Comparison of ENCODE assay signal across 8 cellular contexts in genomic region chr16:29159586-29159985, GRCh38.
DNase-seq lines count a peak whose midpoint lies in the region; ATAC-seq and TF ChIP-seq lines count a peak whose summit lies in the region.
"Not testable (repeated sequence)": the region's sequence is repeated elsewhere in the genome, so short reads cannot be mapped to it uniquely, and the experiment has no call there.

No MANE protein-coding gene starts in this region.

- H3K79me1 ChIP-seq in mesenchymal stem cell (replicated peaks; ENCODE audit: low read length, poor library complexity, severe bottlenecking): not testable (repeated sequence)

- H2BK15ac ChIP-seq in mesenchymal stem cell (ENCODE audit: low read depth, poor library complexity, severe bottlenecking): not testable (repeated sequence)

- WGBS in mesenchymal stem cell: 97% methylated on average over 9 of the region's 14 CpGs
- WGBS in testis, 2 donors: 41 to 64% methylated on average over 14 of the region's 14 CpGs

- not testable (repeated sequence) for H3K36me3 ChIP-seq in mesenchymal stem cell (ENCODE audit: control insufficient read depth in 1 of 2, insufficient read depth in 2 of 2, low read depth in 1 of 2, low read length in 2 of 2); testis (ENCODE audit: low read depth, missing control alignments)
- peaks cover 11% of the 10 kb centered on the region for H3K36me3 ChIP-seq in neutrophil

- H3K4me3 ChIP-seq in fibroblast of the aortic adventitia (ENCODE audit: low read depth, low read length); mesenchymal stem cell (ENCODE audit: insufficient read depth in 1 of 2, low read depth in 1 of 2, low read length in 2 of 2); neutrophil (ENCODE audit: low read depth in 1 of 2, low read length in 1 of 2); testis: not testable (repeated sequence)

- H4K8ac ChIP-seq in mesenchymal stem cell (ENCODE audit: low read length): not testable (repeated sequence)

- H3K27ac Mint-ChIP-seq in T-helper 17 cell: peak overlapping the region; percentile 16

- DNase-seq in DMS 273 (lab: John Stamatoyannopoulos, UW; ENCODE audit: unreplicated experiment): peak; percentile 42
- DNase-seq in T-helper 17 cell, testis: not testable (repeated sequence)
- DNase-seq in astrocyte of the hippocampus (ENCODE audit: low read depth, low spot score): peak; percentile 42
- peak; percentile 72 for DNase-seq in fibroblast of the aortic adventitia (ENCODE audit: low read depth)
- DNase-seq in left ventricle myocardium superior: peak; percentile 29
- DNase-seq in mesenchymal stem cell: peak; percentile 38

- not testable (repeated sequence) for H3K27me3 Mint-ChIP-seq in T-helper 17 cell

- H2BK120ac ChIP-seq in mesenchymal stem cell (ENCODE audit: low read depth, low read length): not testable (repeated sequence)

- H3K27ac ChIP-seq in mesenchymal stem cell (ENCODE audit: low read length, poor library complexity, severe bottlenecking): not testable (repeated sequence)
- H3K27ac ChIP-seq in neutrophil (peak overlapping the region; percentile 42), testis (peak overlapping the region; percentile 50 to 68)

- H3K14ac ChIP-seq in mesenchymal stem cell (ENCODE audit: low read length in 2 of 2): not testable (repeated sequence)

- not testable (repeated sequence) for H3K4ac ChIP-seq in mesenchymal stem cell (ENCODE audit: low read depth in 1 of 2, low read length in 2 of 2)

- H3K36me3 Mint-ChIP-seq in T-helper 17 cell (ENCODE audit: low read depth): not testable (repeated sequence)

- H2AFZ ChIP-seq in mesenchymal stem cell (ENCODE audit: low read depth, low read length): not testable (repeated sequence)

- ATAC-seq in T-helper 17 cell, left ventricle myocardium superior: not testable (repeated sequence)

- H3K23ac ChIP-seq in mesenchymal stem cell (ENCODE audit: low read length in 2 of 2): not testable (repeated sequence)

- H2AK5ac ChIP-seq in mesenchymal stem cell (ENCODE audit: low read length, severe bottlenecking): not testable (repeated sequence)

- H3K4me3 Mint-ChIP-seq in T-helper 17 cell: not testable (repeated sequence)

- not testable (repeated sequence) for TF ChIP-seq POLR2A in testis (IDR thresholded peaks at IDR 0.05)

- not testable (repeated sequence) for H3K18ac ChIP-seq in mesenchymal stem cell (ENCODE audit: low read depth in 1 of 2, low read length in 2 of 2)

- not testable (repeated sequence) for H3K9me3 ChIP-seq in T-helper 17 cell (ENCODE audit: control insufficient read depth, low read length, poor library complexity, severe bottlenecking); mesenchymal stem cell (ENCODE audit: control insufficient read depth, low read length); neutrophil; testis

- H4K91ac ChIP-seq in mesenchymal stem cell (ENCODE audit: low read length): not testable (repeated sequence)

- not testable (repeated sequence) for H2BK5ac ChIP-seq in mesenchymal stem cell (ENCODE audit: low read depth, low read length, poor library complexity, severe bottlenecking)

- intact Hi-C loops in left ventricle myocardium superior (cut with micrococcal nuclease); testis (cut with DNase I; ENCODE audit: low total_unique reads): not testable (repeated sequence)

- not testable (repeated sequence) for H3K4me2 ChIP-seq in mesenchymal stem cell (ENCODE audit: low read length, poor library complexity, severe bottlenecking)

- H3K9ac ChIP-seq in mesenchymal stem cell (ENCODE audit: low read length): not testable (repeated sequence)

- H3K4me1 Mint-ChIP-seq in T-helper 17 cell: peaks cover 14% of the 10 kb centered on the region

- not testable (repeated sequence) for H3K27me3 ChIP-seq in mesenchymal stem cell (ENCODE audit: control insufficient read depth in 1 of 2, insufficient read depth in 1 of 2, low read length in 2 of 2); neutrophil; testis

- peaks cover 17% of the 10 kb centered on the region for H3K4me1 ChIP-seq in mesenchymal stem cell (ENCODE audit: control insufficient read depth, insufficient read depth, low read depth, low read length)
- peaks cover 36 to 37% of the 10 kb centered on the region in 2 experiments for H3K4me1 ChIP-seq in neutrophil (ENCODE audit: control insufficient read depth in 1 of 2, insufficient read depth in 1 of 2, low read depth in 1 of 2, low read length in 1 of 2)
- H3K4me1 ChIP-seq in testis: peaks cover 32% of the 10 kb centered on the region

- H2BK12ac ChIP-seq in mesenchymal stem cell (ENCODE audit: low read length in 2 of 2): not testable (repeated sequence)

- not testable (repeated sequence) for TF ChIP-seq CTCF in fibroblast of the aortic adventitia (IDR thresholded peaks at IDR 0.05; ENCODE audit: insufficient read depth, low read length); neutrophil (IDR thresholded peaks at IDR 0.05); testis (IDR thresholded peaks at IDR 0.05)
